Comparison of ENCODE assay signal across 32 cellular contexts in genomic region chr7:102951839-102952238, GRCh38. TPM values are rescaled to one million over a fixed set of nuclear protein-coding genes. Genes with fewer than 3 reads are reported as not detected.
"Had no signal": no experiment of that assay in that cellular context is flagged by ENCODE, and none has a peak within 500 bp of the region (broad histone marks: within the 10 kb centered on the region; RNA-seq: fewer than 3 reads in every experiment).

No MANE protein-coding gene starts in this region.

- DNase-seq: activated B cell treated with CpG ODN at 0.5 μM for 24 hours; activated CD4-positive, alpha-beta memory T cell treated with anti-CD3 and anti-CD28 coated beads for 36 hours; activated CD4-positive, alpha-beta T cell treated with anti-CD3 and anti-CD28 coated beads for 4 hours; activated CD4-positive, alpha-beta T cell treated with anti-CD3 and anti-CD28 coated beads, Interleukin-2, amount 10 ng/mL, durations not matched to agents 24 days and 14 days; activated CD4-positive, alpha-beta T cell treated with anti-CD3 and anti-CD28 coated beads, Interleukin-2, amount 50 U/mL, for 1 hour; activated CD4-positive, alpha-beta T cell treated with anti-CD3 and anti-CD28 coated beads, Interleukin-2, amount 50 U/mL, for 4 hours; activated CD4-positive, CD25-positive, alpha-beta regulatory T cell treated with anti-CD3 and anti-CD28 coated beads, Interleukin-2, amount 50 U/mL, for 72 hours; activated CD8-positive, alpha-beta memory T cell treated with anti-CD3 and anti-CD28 coated beads, Interleukin-2, amount 50 U/mL, for 4 hours; activated CD8-positive, alpha-beta T cell treated with anti-CD3 and anti-CD28 coated beads for 36 hours; activated effector memory CD4-positive, alpha-beta T cell treated with Interleukin-2 at 50 U/mL for 16 hours; activated gamma-delta T cell; activated naive CD4-positive, alpha-beta T cell treated with anti-CD3 and anti-CD28 coated beads, Interleukin-2, amount 10 ng/mL, durations not matched to agents 7 days and 5 days; activated naive CD4-positive, alpha-beta T cell treated with Interleukin-2 at 50 U/mL for 16 hours; activated naive CD8-positive, alpha-beta T cell treated with anti-CD3 and anti-CD28 coated beads, Interleukin-2, amount 10 ng/mL, durations not matched to agents 7 days and 5 days; activated naive CD8-positive, alpha-beta T cell treated with anti-CD3 and anti-CD28 coated beads, Interleukin-2, amount 50 U/mL, for 24 hours; activated T-cell treated with anti-CD3 and anti-CD28 coated beads for 4 hours; activated T-cell treated with anti-CD3 and anti-CD28 coated beads, Interleukin-2, amount 50 U/mL, for 1 hour; activated T-cell treated with anti-CD3 and anti-CD28 coated beads, Interleukin-2, amount 50 U/mL, for 48 hours; amygdala; anterior cingulate cortex; caudate nucleus; cerebellar nuclear complex; colonic mucosa; T-helper 2 cell; T-helper 9 cell had no signal

- H3K27ac ChIP-seq: ascending aorta, cardiac muscle cell, colonic mucosa, VCaP had no signal

- H3K27me3 ChIP-seq: ascending aorta, cardiac muscle cell, colonic mucosa had no signal

- H3K36me3 ChIP-seq: ascending aorta, cardiac muscle cell, colonic mucosa had no signal

- ATAC-seq: activated CD8-positive, alpha-beta T cell treated with anti-CD3 and anti-CD28 coated beads for 36 hours; activated naive CD8-positive, alpha-beta T cell treated with anti-CD3 and anti-CD28 coated beads, Interleukin-2, amount 50 U/mL, for 24 hours had no signal

- FAIRE-seq: bronchial epithelial cell, TTC549 had no signal

- H3K4me1 ChIP-seq: ascending aorta, colonic mucosa had no signal

- H3K9me3 ChIP-seq: ascending aorta, colonic mucosa had no signal

- H3K4me3 ChIP-seq: ascending aorta, cardiac muscle cell, colonic mucosa had no signal

RNA-seq across cellular contexts. Expression of gene LRRC17, which starts 39.0 kb away (rescaled TPM):
- total RNA-seq: activated CD4-positive, alpha-beta T cell treated with anti-CD3 and anti-CD28 coated beads, Interleukin-2, amount 10 ng/mL, durations not matched to agents 24 days and 14 days; activated CD8-positive, alpha-beta memory T cell treated with anti-CD3 and anti-CD28 coated beads for 36 hours; activated CD8-positive, alpha-beta T cell treated with anti-CD3 and anti-CD28 coated beads for 36 hours; activated naive CD8-positive, alpha-beta T cell treated with anti-CD3 and anti-CD28 coated beads, Interleukin-2, amount 10 ng/mL, durations not matched to agents 7 days and 5 days; activated T-helper 2 cell treated with anti-CD3 and anti-CD28 coated beads, Interferon-gamma antibody, Interleukin-2, Interleukin-4, amounts not matched to agents 10 μg/mL and 5 μg/mL and 100 μg/mL, durations not matched to agents 14 hours and 24 hours and 36 hours had no signal
